ENCODE assay signal across 26 cellular contexts in the genomic region with DNA sequence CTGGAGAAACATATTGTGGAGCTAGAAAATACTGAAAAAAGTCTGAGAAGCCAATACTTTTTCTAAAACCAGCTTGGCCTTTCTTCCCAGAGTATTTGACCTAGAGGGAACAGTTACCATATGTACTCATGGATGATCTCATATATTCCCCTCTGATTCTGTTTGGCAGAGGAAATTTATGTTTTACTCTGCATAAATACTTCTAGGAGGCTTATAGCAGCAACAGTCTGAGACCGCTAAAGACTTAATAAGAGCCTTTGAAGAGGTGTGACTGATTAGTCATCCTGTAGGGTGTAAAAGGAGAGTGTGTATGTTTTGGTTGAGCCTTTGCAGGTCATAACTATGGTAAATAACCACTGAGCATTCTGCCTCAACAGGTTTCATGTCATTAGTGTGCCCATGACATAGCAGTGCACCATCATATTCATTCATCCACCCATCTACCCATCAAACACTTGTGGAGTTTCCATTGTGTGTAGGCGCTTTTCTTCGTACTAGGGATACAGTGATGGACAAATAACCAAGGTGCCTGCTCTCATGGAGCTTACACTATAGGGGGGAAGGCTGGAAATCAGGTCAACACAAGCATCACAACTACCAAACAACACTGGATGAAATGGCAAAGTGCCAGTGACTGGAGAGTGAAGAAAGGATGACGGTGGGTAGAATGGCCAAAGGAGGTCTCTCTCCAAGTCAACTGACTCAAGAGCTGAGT. TPM values are rescaled to one million over a fixed set of nuclear protein-coding genes. Genes with fewer than 3 reads are reported as not detected.
DNase-seq lines count a peak whose midpoint lies in the region; ATAC-seq and TF ChIP-seq lines count a peak whose summit lies in the region.
"Had no signal": no experiment of that assay in that cellular context is flagged by ENCODE, and none has a peak within 500 bp of the region (broad histone marks: within the 10 kb centered on the region; RNA-seq: fewer than 3 reads in every experiment).

No MANE protein-coding gene starts in this region.

- no peak overlapping the region for H3K27ac Mint-ChIP-seq in stimulated activated naive CD8-positive, alpha-beta T cell treated with anti-CD3 and anti-CD28 coated beads, Interleukin-15, amount 100 ng/mL, for 72 hours
- peak overlapping the region; percentile 75 for H3K27ac Mint-ChIP-seq in chondrocyte (ENCODE audit: unreplicated experiment)
- peak overlapping the region; percentile 32 to 88 (median 81) for H3K27ac Mint-ChIP-seq in immature natural killer cell
- H3K27ac Mint-ChIP-seq: B cell, IgD-negative memory B cell, WTC11 had no signal

- H3K36me3 Mint-ChIP-seq in chondrocyte (ENCODE audit: low read depth) (peaks cover 23% of the 10 kb centered on the region), immature natural killer cell (peaks cover 23 to 55% (median 30%) of the 10 kb centered on the region in 3 donors)
- H3K36me3 Mint-ChIP-seq: WTC11 had no signal

- no peak overlapping the region for H3K4me3 Mint-ChIP-seq in stimulated activated naive CD8-positive, alpha-beta T cell treated with anti-CD3 and anti-CD28 coated beads, Interleukin-15, amount 100 ng/mL, for 72 hours
- H3K4me3 Mint-ChIP-seq in chondrocyte (ENCODE audit: unreplicated experiment) (no peak overlapping the region), immature natural killer cell (no peak overlapping the region)
- H3K4me3 Mint-ChIP-seq: B cell, IgD-negative memory B cell, neural crest cell, WTC11 had no signal

- intact Hi-C loops in Right ventricle myocardium inferior (cut with DNase I), result no loop called here

- no peak for TF ChIP-seq CTCF in chondrocyte (IDR thresholded peaks at IDR 0.05)

- peak; percentile 67 for ATAC-seq in stimulated activated naive CD8-positive, alpha-beta T cell treated with anti-CD3 and anti-CD28 coated beads, Interleukin-15, amount 100 ng/mL, for 72 hours
- no peak for ATAC-seq in stimulated activated naive CD8-positive, alpha-beta T cell treated with anti-CD3 and anti-CD28 coated beads, Interleukin-15, Interleukin-2, amounts not matched to agents 100 U/mL and 50 U/mL, for 24 hours
- ATAC-seq in Right ventricle myocardium inferior (no peak), GM21367 (IDR thresholded peaks at IDR 0.05; ENCODE audit: unreplicated experiment) (no peak)
- ATAC-seq: A549, body of pancreas, HCT116, lower lobe of right lung, upper lobe of right lung, WTC11 had no signal

- in situ Hi-C loops in G401 (cut with HindIII; ENCODE audit: low sequenced_read_pairs), result no loop called here

- peaks cover 6% of the 10 kb centered on the region for H3K4me1 Mint-ChIP-seq in stimulated activated naive CD8-positive, alpha-beta T cell treated with anti-CD3 and anti-CD28 coated beads, Interleukin-15, amount 100 ng/mL, for 72 hours
- peaks cover 63% of the 10 kb centered on the region for H3K4me1 Mint-ChIP-seq in chondrocyte (ENCODE audit: low read depth)
- peaks cover 74 to 95% of the 10 kb centered on the region in 2 donors for H3K4me1 Mint-ChIP-seq in immature natural killer cell
- H3K4me1 Mint-ChIP-seq: B cell, IgD-negative memory B cell had no signal

- H3K9me3 Mint-ChIP-seq in stimulated activated naive CD8-positive, alpha-beta T cell treated with anti-CD3 and anti-CD28 coated beads, Interleukin-15, amount 100 ng/mL, for 72 hours, result no peaks in the 10 kb centered on the region
- H3K9me3 Mint-ChIP-seq in chondrocyte (ENCODE audit: low read depth) (peaks cover 2% of the 10 kb centered on the region), immature natural killer cell (peaks cover 0 to 1% (median 0%) of the 10 kb centered on the region in 6 donors)
- H3K9me3 Mint-ChIP-seq: IgD-negative memory B cell, neural crest cell, WTC11 had no signal

- peaks cover 25% of the 10 kb centered on the region for H3K27me3 Mint-ChIP-seq in stimulated activated naive CD8-positive, alpha-beta T cell treated with anti-CD3 and anti-CD28 coated beads, Interleukin-15, amount 100 ng/mL, for 72 hours
- H3K27me3 Mint-ChIP-seq in chondrocyte (ENCODE audit: low read depth) (no peaks in the 10 kb centered on the region), immature natural killer cell (ENCODE audit: low read depth in 3 of 3) (peaks cover 8 to 20% (median 10%) of the 10 kb centered on the region in 3 donors)
- H3K27me3 Mint-ChIP-seq: B cell, IgD-negative memory B cell had no signal

- DNase-seq in stimulated activated naive CD8-positive, alpha-beta T cell treated with anti-CD3 and anti-CD28 coated beads, Interleukin-15, amount 100 ng/mL, for 72 hours, result no peak
- no peak for DNase-seq in stimulated activated naive CD8-positive, alpha-beta T cell treated with anti-CD3 and anti-CD28 coated beads, Interleukin-15, Interleukin-2, amounts not matched to agents 100 U/mL and 50 U/mL, for 24 hours
- DNase-seq in chondrocyte (ENCODE audit: low spot score), result no peak
- DNase-seq in immature natural killer cell, result no peak
- no peak for DNase-seq in Right ventricle myocardium inferior (ENCODE audit: missing footprints)
- DNase-seq in OCI-M2 (lab: John Stamatoyannopoulos, UW; ENCODE audit: unreplicated experiment), result no peak
- no peak for DNase-seq in G401 (ENCODE audit: low spot score)
- DNase-seq: activated CD4-positive, alpha-beta T cell treated with anti-CD3 and anti-CD28 coated beads, Interleukin-2, amount 50 U/mL, for 4 hours; activated CD8-positive, alpha-beta memory T cell treated with anti-CD3 and anti-CD28 coated beads, Interleukin-2, amount 50 U/mL, for 48 hours; body of pancreas; COR-L47; DND-41; effector CD8-positive, alpha-beta T cell; esophagus squamous epithelium; glutamatergic neuron; lower lobe of right lung; NCI-H2081; NCI-H446; upper lobe of right lung had no signal

RNA-seq across cellular contexts. Expression of a gene that starts 44.5 kb away (rescaled TPM):
- total RNA-seq in chondrocyte (14.4 to 16.0 TPM (median 15.2 TPM) in 3 replicates), Right ventricle myocardium inferior (12.1 TPM)
- 10 to 100 TPM; 11.3 to 20.0 (median 13.1) TPM for polyA plus RNA-seq in immature natural killer cell
- total RNA-seq in G401 (2014; rRNA removed; shearing (Covaris generic)), result 3.7 and 4.2 TPM in 2 replicates

Comparison
In these comparisons a context has a peak if more than half of its experiments do, and no peak if none do; other contexts are left out.
1. H3K27ac Mint-ChIP-seq: peak in chondrocyte (single experiment) and immature natural killer cell (6 of 6); none in stimulated activated naive CD8-positive, alpha-beta T cell treated with anti-CD3 and anti-CD28 coated beads, Interleukin-15, amount 100 ng/mL, for 72 hours (0 of 2).